Comparison of ENCODE assay signal across 12 cellular contexts in the genomic region with DNA sequence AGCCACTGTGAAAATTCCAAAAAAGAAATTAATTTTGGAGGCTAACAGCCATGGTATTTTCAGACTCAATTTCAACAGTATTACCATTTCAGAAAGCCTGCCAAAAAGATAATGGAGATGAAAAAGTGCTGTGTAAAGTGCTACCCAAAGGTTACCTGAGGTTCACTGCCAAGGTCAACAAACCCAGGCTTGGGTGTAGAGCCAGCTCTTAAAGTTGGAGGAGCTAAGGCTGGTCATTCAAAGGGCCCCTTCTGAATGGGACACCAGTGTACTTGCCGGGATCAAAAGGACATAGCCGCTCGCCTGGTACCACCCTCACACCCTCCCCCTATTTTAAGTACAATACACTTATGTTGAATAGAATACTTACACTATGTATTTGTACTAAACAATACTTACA.
"Had no signal": no experiment of that assay in that cellular context is flagged by ENCODE, and none has a peak within 500 bp of the region (broad histone marks: within the 10 kb centered on the region; RNA-seq: fewer than 3 reads in every experiment).

No MANE protein-coding gene starts in this region.

- H3K27ac ChIP-seq: skin epidermis, thoracic aorta had no signal

- H3K4me3 ChIP-seq: skin epidermis, thoracic aorta had no signal

- ATAC-seq: stimulated activated naive CD8-positive, alpha-beta T cell treated with anti-CD3 and anti-CD28 coated beads, Interleukin-15, Interleukin-2, amounts not matched to agents 100 U/mL and 50 U/mL, for 24 hours had no signal

- DNase-seq: activated CD4-positive, alpha-beta T cell treated with anti-CD3 and anti-CD28 coated beads, Interleukin-2, amount 10 ng/mL, durations not matched to agents 7 days and 5 days; activated gamma-delta T cell treated with Interleukin-2 at 50 U/mL for 16 hours; amniotic stem cell; cerebellar nuclear complex; effector memory CD4-positive, alpha-beta T cell; immature natural killer cell; mammary epithelial cell; stimulated activated CD4-positive, alpha-beta T cell treated with anti-CD3 and anti-CD28 coated beads, Interleukin-4, amount 100 ng/mL, for 4 hours; stimulated activated CD8-positive, alpha-beta memory T cell treated with anti-CD3 and anti-CD28 coated beads, Interleukin-4, amount 100 ng/mL, for 48 hours; stimulated activated naive CD8-positive, alpha-beta T cell treated with anti-CD3 and anti-CD28 coated beads, Interleukin-15, Interleukin-2, amounts not matched to agents 100 U/mL and 50 U/mL, for 24 hours had no signal

- H3K9me3 ChIP-seq: thoracic aorta had no signal
